In the genomic region with DNA sequence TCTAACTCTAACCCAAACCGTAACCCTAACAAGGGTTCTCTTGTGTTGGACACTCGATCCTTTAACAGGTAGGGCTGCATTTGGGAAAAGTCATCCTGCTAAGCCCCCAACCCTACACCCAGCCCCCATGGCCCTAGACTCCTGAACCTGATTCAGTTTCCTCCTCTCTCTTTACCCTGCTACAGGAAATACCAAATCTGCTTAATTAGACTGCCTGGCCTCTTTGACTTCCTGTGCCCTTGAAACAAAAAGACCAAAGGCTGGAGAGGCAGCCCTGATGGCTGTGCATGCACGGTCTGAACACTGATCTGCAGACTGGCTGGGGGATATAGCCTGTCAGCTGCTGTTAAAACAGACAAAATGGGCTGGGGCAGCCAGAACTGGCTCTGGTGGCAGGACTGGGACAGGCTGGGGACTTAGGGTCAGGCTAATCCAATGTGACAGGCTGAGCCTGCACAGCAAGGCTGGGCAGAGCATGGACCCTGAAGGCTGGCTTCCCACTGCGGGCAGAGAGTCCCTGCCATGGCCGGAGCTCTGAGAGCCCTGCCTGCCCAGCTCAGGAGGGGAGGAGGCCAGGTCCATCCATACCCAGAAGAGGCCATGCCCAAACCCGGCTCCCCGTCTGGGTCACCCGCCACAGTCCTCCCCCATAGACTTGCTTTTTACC, we compare ENCODE assay signal across 1 cellular context.
TF ChIP-seq lines count a peak whose summit lies in the region.

No MANE protein-coding gene starts in this region.

TF ChIP-seq in HepG2, 621 proteins besides CTCF, POLR2A, EP300 and RAD21 (continued from another document and continues in another):
- TF ChIP-seq ARID4A (CRISPR knock-in tag; IDR thresholded peaks at IDR 0.05; ENCODE audit: borderline replicate concordance) (no peak; the same call in 1 of the 2 replicates), MED1 (CRISPR knock-in tag; IDR thresholded peaks at IDR 0.05) (peak; percentile 93), ZNF503 (CRISPR knock-in tag; IDR thresholded peaks at IDR 0.05) (peak; percentile 16; the same call in 1 of the 2 replicates), RXRA (CRISPR knock-in tag; IDR thresholded peaks at IDR 0.05) (no peak), HDAC2 (CRISPR knock-in tag; IDR thresholded peaks at IDR 0.05) (peak; percentile 50; the same call in 1 of the 2 replicates), HOXA3 (CRISPR knock-in tag; IDR thresholded peaks at IDR 0.05) (peak; percentile 49; the same call in 1 of the 2 replicates), HNF4A (CRISPR knock-in tag; IDR thresholded peaks at IDR 0.05) (peak; percentile 56), POLR2AphosphoS5 (IDR thresholded peaks at IDR 0.05; ENCODE audit: low read depth, low read length) (peak; percentile 42; the same call in 1 of the 2 replicates), POLR2G (IDR thresholded peaks at IDR 0.05; ENCODE audit: low read depth, low read length) (peak; percentile 56; the same call in 1 of the 2 replicates), NR2F1 (CRISPR knock-in tag; IDR thresholded peaks at IDR 0.05) (no peak), ZNF7 (CRISPR knock-in tag; IDR thresholded peaks at IDR 0.05) (no peak), ZNF382 (CRISPR knock-in tag; IDR thresholded peaks at IDR 0.05; ENCODE audit: borderline replicate concordance) (no peak), SNAI1 (CRISPR knock-in tag; IDR thresholded peaks at IDR 0.05; ENCODE audit: borderline replicate concordance) (no peak), ZMYM4 (CRISPR knock-in tag; IDR thresholded peaks at IDR 0.05) (peak; percentile 27; the same call in 1 of the 2 replicates), ZSCAN20 (CRISPR knock-in tag; IDR thresholded peaks at IDR 0.05; ENCODE audit: borderline replicate concordance) (no peak), ZNF687 (CRISPR knock-in tag; IDR thresholded peaks at IDR 0.05) (no peak), GATA4 (IDR thresholded peaks at IDR 0.05; ENCODE audit: borderline replicate concordance, low read depth) (no peak), NONO (IDR thresholded peaks at IDR 0.05) (no peak), NONO (CRISPR knock-in tag; conservative IDR thresholded peaks at IDR 0.05) (peak; percentile 59; the same call in 1 of the 2 replicates), KDM3A (CRISPR knock-in tag; IDR thresholded peaks at IDR 0.05; ENCODE audit: low read depth) (no peak), ATF3 (CRISPR knock-in tag; IDR thresholded peaks at IDR 0.05) (no peak), MATR3 (CRISPR knock-in tag; IDR thresholded peaks at IDR 0.05) (no peak), CHD2 (IDR thresholded peaks at IDR 0.05; ENCODE audit: low read depth, low read length) (no peak), ZNF761 (CRISPR knock-in tag; conservative IDR thresholded peaks at IDR 0.05) (0 out of 2 replicates have a peak, but pooled peaks have one; percentile 61), ELF1 (CRISPR knock-in tag; IDR thresholded peaks at IDR 0.05) (0 out of 2 replicates have a peak, but pooled peaks have one; percentile 36), ZNF737 (CRISPR knock-in tag; IDR thresholded peaks at IDR 0.05; ENCODE audit: borderline replicate concordance) (no peak), SMAD1 (CRISPR knock-in tag; IDR thresholded peaks at IDR 0.05; ENCODE audit: borderline replicate concordance, low read depth) (no peak), SKIL (CRISPR knock-in tag; IDR thresholded peaks at IDR 0.05; ENCODE audit: borderline replicate concordance) (peak; percentile 65), GATAD2A (CRISPR knock-in tag; IDR thresholded peaks at IDR 0.05) (peak; percentile 29; the same call in 1 of the 2 replicates), PRMT3 (CRISPR knock-in tag; IDR thresholded peaks at IDR 0.05; ENCODE audit: borderline replicate concordance, low read depth) (no peak), ELF3 (CRISPR knock-in tag; IDR thresholded peaks at IDR 0.05) (peak; percentile 90), PCBP2 (optimal IDR thresholded peaks at IDR 0.05; ENCODE audit: low read depth, low read length, poor library complexity, severe bottlenecking) (no peak)
- TF ChIP-seq, protein P1, sequence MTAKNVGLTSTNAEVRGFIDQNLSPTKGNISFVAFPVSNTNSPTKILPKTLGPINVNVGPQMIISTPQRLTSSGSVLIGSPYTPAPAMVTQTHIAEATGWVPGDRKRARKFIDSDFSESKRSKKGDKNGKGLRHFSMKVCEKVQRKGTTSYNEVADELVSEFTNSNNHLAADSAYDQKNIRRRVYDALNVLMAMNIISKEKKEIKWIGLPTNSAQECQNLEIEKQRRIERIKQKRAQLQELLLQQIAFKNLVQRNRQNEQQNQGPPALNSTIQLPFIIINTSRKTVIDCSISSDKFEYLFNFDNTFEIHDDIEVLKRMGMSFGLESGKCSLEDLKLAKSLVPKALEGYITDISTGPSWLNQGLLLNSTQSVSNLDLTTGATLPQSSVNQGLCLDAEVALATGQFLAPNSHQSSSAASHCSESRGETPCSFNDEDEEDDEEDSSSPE (CRISPR knock-in tag; IDR thresholded peaks at IDR 0.05) = 0 out of 2 replicates have a peak, but pooled peaks have one; percentile 11
- TF ChIP-seq, protein P2, sequence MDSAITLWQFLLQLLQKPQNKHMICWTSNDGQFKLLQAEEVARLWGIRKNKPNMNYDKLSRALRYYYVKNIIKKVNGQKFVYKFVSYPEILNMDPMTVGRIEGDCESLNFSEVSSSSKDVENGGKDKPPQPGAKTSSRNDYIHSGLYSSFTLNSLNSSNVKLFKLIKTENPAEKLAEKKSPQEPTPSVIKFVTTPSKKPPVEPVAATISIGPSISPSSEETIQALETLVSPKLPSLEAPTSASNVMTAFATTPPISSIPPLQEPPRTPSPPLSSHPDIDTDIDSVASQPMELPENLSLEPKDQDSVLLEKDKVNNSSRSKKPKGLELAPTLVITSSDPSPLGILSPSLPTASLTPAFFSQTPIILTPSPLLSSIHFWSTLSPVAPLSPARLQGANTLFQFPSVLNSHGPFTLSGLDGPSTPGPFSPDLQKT (CRISPR knock-in tag; IDR thresholded peaks at IDR 0.05; ENCODE audit: borderline replicate concordance) = no peak
- TF ChIP-seq, protein P3, sequence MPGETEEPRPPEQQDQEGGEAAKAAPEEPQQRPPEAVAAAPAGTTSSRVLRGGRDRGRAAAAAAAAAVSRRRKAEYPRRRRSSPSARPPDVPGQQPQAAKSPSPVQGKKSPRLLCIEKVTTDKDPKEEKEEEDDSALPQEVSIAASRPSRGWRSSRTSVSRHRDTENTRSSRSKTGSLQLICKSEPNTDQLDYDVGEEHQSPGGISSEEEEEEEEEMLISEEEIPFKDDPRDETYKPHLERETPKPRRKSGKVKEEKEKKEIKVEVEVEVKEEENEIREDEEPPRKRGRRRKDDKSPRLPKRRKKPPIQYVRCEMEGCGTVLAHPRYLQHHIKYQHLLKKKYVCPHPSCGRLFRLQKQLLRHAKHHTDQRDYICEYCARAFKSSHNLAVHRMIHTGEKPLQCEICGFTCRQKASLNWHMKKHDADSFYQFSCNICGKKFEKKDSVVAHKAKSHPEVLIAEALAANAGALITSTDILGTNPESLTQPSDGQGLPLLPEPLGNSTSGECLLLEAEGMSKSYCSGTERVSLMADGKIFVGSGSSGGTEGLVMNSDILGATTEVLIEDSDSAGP (CRISPR knock-in tag; IDR thresholded peaks at IDR 0.05; ENCODE audit: borderline replicate concordance) = no peak; the same call in 1 of the 2 replicates
- TF ChIP-seq, protein P4, sequence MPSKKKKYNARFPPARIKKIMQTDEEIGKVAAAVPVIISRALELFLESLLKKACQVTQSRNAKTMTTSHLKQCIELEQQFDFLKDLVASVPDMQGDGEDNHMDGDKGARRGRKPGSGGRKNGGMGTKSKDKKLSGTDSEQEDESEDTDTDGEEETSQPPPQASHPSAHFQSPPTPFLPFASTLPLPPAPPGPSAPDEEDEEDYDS (CRISPR knock-in tag; IDR thresholded peaks at IDR 0.05) = peak; percentile 79
- TF ChIP-seq, protein P5, sequence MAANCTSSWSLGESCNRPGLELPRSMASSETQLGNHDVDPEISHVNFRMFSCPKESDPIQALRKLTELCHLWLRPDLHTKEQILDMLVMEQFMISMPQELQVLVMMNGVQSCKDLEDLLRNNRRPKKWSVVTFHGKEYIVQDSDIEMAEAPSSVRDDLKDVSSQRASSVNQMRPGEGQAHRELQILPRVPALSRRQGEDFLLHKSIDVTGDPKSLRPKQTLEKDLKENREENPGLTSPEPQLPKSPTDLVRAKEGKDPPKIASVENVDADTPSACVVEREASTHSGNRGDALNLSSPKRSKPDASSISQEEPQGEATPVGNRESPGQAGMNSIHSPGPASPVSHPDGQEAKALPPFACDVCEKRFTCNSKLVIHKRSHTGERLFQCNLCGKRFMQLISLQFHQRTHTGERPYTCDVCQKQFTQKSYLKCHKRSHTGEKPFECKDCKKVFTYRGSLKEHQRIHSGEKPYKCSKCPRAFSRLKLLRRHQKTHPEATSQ (CRISPR knock-in tag; IDR thresholded peaks at IDR 0.05; ENCODE audit: borderline replicate concordance) = no peak
